21 cellular contexts compared by ENCODE assay signal in the genomic region with DNA sequence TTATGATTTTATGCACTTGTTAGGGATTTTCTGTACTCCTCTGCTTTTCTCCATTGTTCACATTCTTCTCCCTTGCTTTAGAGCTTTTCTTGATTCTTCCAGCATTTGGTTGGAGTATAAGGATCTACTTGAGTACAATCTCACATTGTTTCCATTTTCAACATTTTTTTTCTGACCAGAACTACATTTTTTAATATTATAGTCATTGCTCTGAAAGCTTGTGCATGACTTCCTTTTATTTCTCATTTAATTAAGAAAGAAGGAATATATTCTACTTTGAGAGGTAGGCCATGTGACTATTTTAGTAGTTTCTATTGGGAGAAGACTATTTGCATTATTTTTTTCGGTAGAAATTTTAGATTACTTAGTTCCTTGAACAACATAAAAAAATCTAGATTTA. TPM values are rescaled to one million over a fixed set of nuclear protein-coding genes. Genes with fewer than 3 reads are reported as not detected.
DNase-seq lines count a peak whose midpoint lies in the region; ATAC-seq and TF ChIP-seq lines count a peak whose summit lies in the region.
"Had no signal": no experiment of that assay in that cellular context is flagged by ENCODE, and none has a peak within 500 bp of the region (broad histone marks: within the 10 kb centered on the region; RNA-seq: fewer than 3 reads in every experiment).

No MANE protein-coding gene starts in this region.

- peak overlapping the region; percentile 51 for H3K27ac Mint-ChIP-seq in osteocyte (ENCODE audit: unreplicated experiment)
- H3K27ac Mint-ChIP-seq: activated naive CD4-positive, alpha-beta T cell treated with anti-CD3 and anti-CD28 coated beads, Interleukin-2, amount 50 U/mL, for 72 hours; CD4-positive, alpha-beta T cell; stimulated activated naive B cell treated with anti-CD40 and anti-IgM and Interleukin-4, amounts not matched to agents 10 μg/mL and 1 μg/mL and 100 μg/mL, for 72 hours had no signal

- no peak for TF ChIP-seq CTCF in osteocyte (IDR thresholded peaks at IDR 0.05)

- no peaks in the 10 kb centered on the region for H3K27me3 Mint-ChIP-seq in osteocyte (ENCODE audit: unreplicated experiment)
- H3K27me3 Mint-ChIP-seq: stimulated activated naive B cell treated with anti-CD40 and anti-IgM and Interleukin-4, amounts not matched to agents 10 μg/mL and 1 μg/mL and 100 μg/mL, for 72 hours had no signal

- peak; percentile 69 for DNase-seq in GM03348 (ENCODE audit: low spot score)
- peak; percentile 42 for DNase-seq in amniotic stem cell (lab: John Stamatoyannopoulos, UW)
- peak; percentile 87 for DNase-seq in fibroblast of peridontal ligament (ENCODE audit: extremely low read depth)
- no peak for DNase-seq in osteocyte (ENCODE audit: extremely low spot score, unreplicated experiment)
- no peak for DNase-seq in superior temporal gyrus (ENCODE audit: extremely low spot score)
- no peak for DNase-seq in GM19238 (ENCODE audit: insufficient read length, low spot score)
- no peak for DNase-seq in effector CD8-positive, alpha-beta T cell (lab: John Stamatoyannopoulos, UW)
- DNase-seq: activated CD4-positive, alpha-beta T cell treated with anti-CD3 and anti-CD28 coated beads, Interleukin-2, amount 50 U/mL, for 4 hours; CD4-positive, alpha-beta T cell; left colon; mammary epithelial cell; NCI-H1092; NCI-H187 treated with DMSO at 0.1 percent for 48 hours; NCI-H2227 treated with DMSO at 0.1 percent for 48 hours; NCI-H69; psoas muscle; sigmoid colon; stimulated activated CD4-positive, alpha-beta T cell treated with anti-CD3 and anti-CD28 coated beads, Interleukin-15, amount 100 ng/mL, for 24 hours; stimulated activated naive B cell treated with anti-CD40 and anti-IgM and Interleukin-4, amounts not matched to agents 10 μg/mL and 1 μg/mL and 100 μg/mL, for 72 hours had no signal

- peaks cover 7% of the 10 kb centered on the region for H3K9me3 Mint-ChIP-seq in osteocyte (ENCODE audit: unreplicated experiment)

- ATAC-seq in GM21447 (IDR thresholded peaks at IDR 0.05; ENCODE audit: unreplicated experiment), result no peak
- ATAC-seq: activated naive CD4-positive, alpha-beta T cell treated with anti-CD3 and anti-CD28 coated beads, Interleukin-2, amount 50 U/mL, for 72 hours; left colon; psoas muscle had no signal

- peaks cover 3% of the 10 kb centered on the region for H3K36me3 Mint-ChIP-seq in osteocyte (ENCODE audit: unreplicated experiment)

- peaks cover 23% of the 10 kb centered on the region for H3K4me1 Mint-ChIP-seq in osteocyte (ENCODE audit: unreplicated experiment)

- H3K4me3 Mint-ChIP-seq in osteocyte (ENCODE audit: unreplicated experiment), result no peak overlapping the region
- H3K4me3 Mint-ChIP-seq: CD4-positive, alpha-beta T cell; stimulated activated naive B cell treated with anti-CD40 and anti-IgM and Interleukin-4, amounts not matched to agents 10 μg/mL and 1 μg/mL and 100 μg/mL, for 72 hours had no signal

RNA-seq across cellular contexts. Expression of gene SOCS5, which starts 19.3 kb away (rescaled TPM):
- 23.4 and 24.1 TPM in 2 replicates for total RNA-seq in osteocyte

Comparison
In these comparisons a context has a peak if more than half of its experiments do, and no peak if none do; other contexts are left out.
1. DNase-seq: peak in GM03348 (single experiment), amniotic stem cell (single experiment) and fibroblast of peridontal ligament (single experiment); none in osteocyte (single experiment), superior temporal gyrus (single experiment), GM19238 (single experiment) and effector CD8-positive, alpha-beta T cell (single experiment).